In genomic region chr12:46372131-46372851, GRCh38 we compare ENCODE assay signal across 8 cellular contexts. TPM values are rescaled to one million over a fixed set of nuclear protein-coding genes. Genes with fewer than 3 reads are reported as not detected.
DNase-seq lines count a peak whose midpoint lies in the region; ATAC-seq, FAIRE-seq and TF ChIP-seq lines count a peak whose summit lies in the region.

Gene SLC38A2 (minus strand): TSS chr12:46372773. CDS start chr12:46371293, 1,480 bp downstream.

- peak within 1 kb of the TSS; percentile 99 to 100 for H3K27ac ChIP-seq in A549

- peak in 1 of 2 experiments; percentile 1; a peak in 3 of 5 replicates for TF ChIP-seq RAD21 in A549 (conservative IDR thresholded peaks at IDR 0.05 in 1 of 2, IDR thresholded peaks at IDR 0.05 in 1 of 2)

- H3K4me2 ChIP-seq in A549, result peak within 1 kb of the TSS; percentile 90

- TF ChIP-seq CTCF in A549 (IDR thresholded peaks at IDR 0.05) (no peak), activated B cell treated with CpG ODN at 0.5 μM for 24 hours (IDR thresholded peaks at IDR 0.05) (no peak), cardiac fibroblast (IDR thresholded peaks at IDR 0.05; ENCODE audit: low read depth, low read length) (no peak)

- POLR2A ChIA-PET in A549 (lab: Yijun Ruan, JAX), result interaction anchor here (0.6 to 3.3 kb wide), 22 partner anchors 9 to 1314 kb away, joined by 3 to 28 read pairs (median 5); partner anchors contain the start of gene SLC38A1
- POLR2A ChIA-PET in activated B cell treated with CpG ODN at 0.5 μM for 24 hours (lab: Charles Lee), result interaction anchor here (0.6 to 3.7 kb wide), 22 partner anchors 9 to 1785 kb away, joined by 3 to 166 read pairs (median 5); partner anchors contain the start of genes ASB8 and SLC38A1

- peaks cover 34% of the 10 kb centered on the region for H3K4me1 ChIP-seq in A549

- TF ChIP-seq POLR2A in A549 (IDR thresholded peaks at IDR 0.05; ENCODE audit: low read length), result peak; percentile 99

- WGBS in A549 (ENCODE audit: missing lambda C conversion rate), result 2% methylated on average over 63 of the region's 77 CpGs

- H3K36me3 Mint-ChIP-seq in activated B cell treated with CpG ODN at 0.5 μM for 24 hours (ENCODE audit: low read depth) (peaks cover 51% of the 10 kb centered on the region), immature natural killer cell (peaks cover 7 to 30% (median 27%) of the 10 kb centered on the region in 3 donors)

- H3K27ac Mint-ChIP-seq in activated B cell treated with CpG ODN at 0.5 μM for 24 hours, result peak within 1 kb of the TSS; percentile 99
- H3K27ac Mint-ChIP-seq in immature natural killer cell, result peak within 1 kb of the TSS; percentile 97 to 99 (median 99)

- CTCF ChIA-PET in A549 (lab: Yijun Ruan, JAX), result interaction anchor here (0.6 to 1.0 kb wide), 4 partner anchors 15 to 378 kb away, joined by 3 to 4 read pairs (median 3); no protein-coding TSS in a partner anchor
- CTCF ChIA-PET in activated B cell treated with CpG ODN at 0.5 μM for 24 hours (lab: Charles Lee), result interaction anchor here (0.8 to 2.0 kb wide), 2 partner anchors 11 to 15 kb away, joined by 3 to 8 read pairs; no protein-coding TSS in a partner anchor

- no peak for TF ChIP-seq EP300 in A549 (IDR thresholded peaks at IDR 0.05)

- H3K9me3 Mint-ChIP-seq in activated B cell treated with CpG ODN at 0.5 μM for 24 hours (no peaks in the 10 kb centered on the region), immature natural killer cell (no peaks in the 10 kb centered on the region)

- H3K27me3 Mint-ChIP-seq in activated B cell treated with CpG ODN at 0.5 μM for 24 hours (no peaks in the 10 kb centered on the region), immature natural killer cell (ENCODE audit: low read depth in 3 of 3) (peaks cover 21 to 38% (median 29%) of the 10 kb centered on the region in 3 donors)

- no peaks in the 10 kb centered on the region for H3K9me3 ChIP-seq in A549

- ATAC-seq in A549 (peak; percentile 81 to 88), GM18519 (IDR thresholded peaks at IDR 0.05; ENCODE audit: low FRiP score, unreplicated experiment) (peak; percentile 45), HG03039 (IDR thresholded peaks at IDR 0.05; ENCODE audit: unreplicated experiment) (peak; percentile 87), activated B cell treated with CpG ODN at 0.5 μM for 24 hours (ENCODE audit: low read depth) (peak; percentile 88)

- H3K4me1 Mint-ChIP-seq in activated B cell treated with CpG ODN at 0.5 μM for 24 hours (peaks cover 50% of the 10 kb centered on the region), immature natural killer cell (peaks cover 59 to 61% of the 10 kb centered on the region in 2 donors)

- H3K4me3 ChIP-seq in A549, result peak within 1 kb of the TSS; percentile 91
- H3K4me3 ChIP-seq in cardiac fibroblast (replicated peaks in 1 of 2; ENCODE audit: low read depth in 2 of 2, low read length in 2 of 2), result peak within 1 kb of the TSS; percentile 85 to 92

- H3K4me3 Mint-ChIP-seq in activated B cell treated with CpG ODN at 0.5 μM for 24 hours (peak within 1 kb of the TSS; percentile 96), immature natural killer cell (peak within 1 kb of the TSS; percentile 98 to 100 (median 99))

- intact Hi-C loops in activated B cell treated with CpG ODN at 0.5 μM for 24 hours (cut with micrococcal nuclease), result loop anchor here (1.0 to 5.0 kb wide), 12 partner anchors 11 to 1440 kb away; partner anchors contain the start of genes ARID2, RPAP3 and SCAF11

- DNase-seq in A549 (ENCODE audit: low read depth in 1 of 2, low spot score in 1 of 2) (peak; percentile 87 to 94), NCI-H2171 (lab: John Stamatoyannopoulos, UW) (peak; percentile 91), activated B cell treated with CpG ODN at 0.5 μM for 24 hours (peak; percentile 97), cardiac fibroblast (ENCODE audit: low read depth in 2 of 2) (peak; percentile 94 to 97), immature natural killer cell (peak; percentile 95 to 97 (median 96)), smooth muscle cell of the brain vasculature (ENCODE audit: low read depth, low spot score) (peak; percentile 86)

- FAIRE-seq in A549 (lab: Jason Lieb, UNC), result no peak

TF ChIP-seq in A549, 52 proteins besides CTCF, POLR2A, EP300 and RAD21 (continues in another document):
- TF ChIP-seq HEYL (CRISPR knock-in tag; IDR thresholded peaks at IDR 0.05) (no peak; the same call in 1 of the 2 replicates), RARB (CRISPR knock-in tag; IDR thresholded peaks at IDR 0.05) (peak; percentile 75; the same call in 1 of the 2 replicates), HOXB5 (CRISPR knock-in tag; IDR thresholded peaks at IDR 0.05) (no peak), CEBPB (IDR thresholded peaks at IDR 0.05) (0 out of 4 replicates have a peak, but pooled peaks have one; percentile 1 to 6), HMGXB4 (CRISPR knock-in tag; IDR thresholded peaks at IDR 0.05; ENCODE audit: borderline replicate concordance) (0 out of 2 replicates have a peak, but pooled peaks have one; percentile 3), EHMT2 (IDR thresholded peaks at IDR 0.05; ENCODE audit: low read depth) (no peak), TFCP2L1 (CRISPR knock-in tag; IDR thresholded peaks at IDR 0.05) (no peak), FOSB (CRISPR knock-in tag; IDR thresholded peaks at IDR 0.05) (peak; percentile 72), JUN (IDR thresholded peaks at IDR 0.05) (peak; percentile 99), MYC (IDR thresholded peaks at IDR 0.05; ENCODE audit: borderline replicate concordance, low read length) (peak; percentile 94), POLR2AphosphoS2 (conservative IDR thresholded peaks at IDR 0.05; ENCODE audit: low read length) (no peak; the same call in 1 of the 2 replicates), KDM5A (IDR thresholded peaks at IDR 0.05) (no peak), NR3C1 (IDR thresholded peaks at IDR 0.05) (no peak)
- TF ChIP-seq, protein P1, sequence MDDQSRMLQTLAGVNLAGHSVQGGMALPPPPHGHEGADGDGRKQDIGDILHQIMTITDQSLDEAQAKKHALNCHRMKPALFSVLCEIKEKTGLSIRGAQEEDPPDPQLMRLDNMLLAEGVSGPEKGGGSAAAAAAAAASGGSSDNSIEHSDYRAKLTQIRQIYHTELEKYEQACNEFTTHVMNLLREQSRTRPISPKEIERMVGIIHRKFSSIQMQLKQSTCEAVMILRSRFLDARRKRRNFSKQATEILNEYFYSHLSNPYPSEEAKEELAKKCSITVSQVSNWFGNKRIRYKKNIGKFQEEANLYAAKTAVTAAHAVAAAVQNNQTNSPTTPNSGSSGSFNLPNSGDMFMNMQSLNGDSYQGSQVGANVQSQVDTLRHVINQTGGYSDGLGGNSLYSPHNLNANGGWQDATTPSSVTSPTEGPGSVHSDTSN (IDR thresholded peaks at IDR 0.05), result peak; percentile 67; the same call in 1 of the 2 replicates
- TF ChIP-seq, protein P2, sequence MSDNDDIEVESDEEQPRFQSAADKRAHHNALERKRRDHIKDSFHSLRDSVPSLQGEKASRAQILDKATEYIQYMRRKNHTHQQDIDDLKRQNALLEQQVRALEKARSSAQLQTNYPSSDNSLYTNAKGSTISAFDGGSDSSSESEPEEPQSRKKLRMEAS (IDR thresholded peaks at IDR 0.05), result peak; percentile 93
- TF ChIP-seq, protein P3, sequence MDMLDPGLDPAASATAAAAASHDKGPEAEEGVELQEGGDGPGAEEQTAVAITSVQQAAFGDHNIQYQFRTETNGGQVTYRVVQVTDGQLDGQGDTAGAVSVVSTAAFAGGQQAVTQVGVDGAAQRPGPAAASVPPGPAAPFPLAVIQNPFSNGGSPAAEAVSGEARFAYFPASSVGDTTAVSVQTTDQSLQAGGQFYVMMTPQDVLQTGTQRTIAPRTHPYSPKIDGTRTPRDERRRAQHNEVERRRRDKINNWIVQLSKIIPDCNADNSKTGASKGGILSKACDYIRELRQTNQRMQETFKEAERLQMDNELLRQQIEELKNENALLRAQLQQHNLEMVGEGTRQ (IDR thresholded peaks at IDR 0.05), result no peak

RNA-seq across cellular contexts. Expression of gene SLC38A2, which starts in this region (rescaled TPM):
- polyA plus RNA-seq in A549 (2011; rRNA removed), result 366 and 519 TPM in 2 replicates
- 38.6 and 50.8 TPM in 2 replicates for polyA plus RNA-seq in A549 (2012; cell fraction: cytosol; rRNA removed)
- 108 and 151 TPM in 2 replicates for polyA plus RNA-seq in A549 (2012; cell fraction: nucleus; rRNA removed)
- polyA plus RNA-seq in A549 (2017; fragmentation: RNase III; extraction: RNeasy Plus Mini Kit Qiagen cat#74134 plus additional on column Dnase treatment), result 131 to 195 TPM (median 187 TPM) in 3 replicates
- 230 and 257 TPM in 2 replicates for polyA minus RNA-seq in A549 (2011; rRNA and poly(A)+ RNA removed)
- total RNA-seq in activated B cell treated with CpG ODN at 0.5 μM for 24 hours, result 231 and 247 TPM in 2 replicates
- polyA plus RNA-seq in immature natural killer cell, result 100 to 1,000 TPM in 1 of 3 donors, 10 to 100 TPM in 2; 52.6 to 116 (median 92.7) TPM

Comparison
In these comparisons a context has a peak if more than half of its experiments do, and no peak if none do; other contexts are left out.
1. Peak in every context shown above with its lines: DNase-seq, ATAC-seq, H3K4me3 ChIP-seq and H3K27ac ChIP-seq.